24 cellular contexts compared by ENCODE assay signal in the genomic region with DNA sequence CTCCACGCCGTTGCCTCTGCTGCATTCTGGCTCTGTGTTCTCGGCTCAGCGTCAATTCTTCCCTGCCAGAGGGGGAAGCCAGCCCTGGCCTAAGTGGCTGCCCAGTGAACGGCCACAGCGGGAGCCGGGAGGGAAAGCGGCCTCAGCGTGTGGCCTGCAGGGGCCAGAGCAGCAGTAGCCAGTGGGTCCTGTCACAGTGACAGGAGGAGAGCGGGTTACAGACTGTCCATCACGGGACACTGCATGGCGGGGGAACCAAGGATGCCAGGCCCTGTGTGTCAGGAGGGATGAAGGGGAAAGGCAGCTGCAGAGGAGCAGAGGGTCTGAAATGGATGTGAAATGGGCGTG. TPM values are rescaled to one million over a fixed set of nuclear protein-coding genes. Genes with fewer than 3 reads are reported as not detected.
DNase-seq lines count a peak whose midpoint lies in the region; ATAC-seq and TF ChIP-seq lines count a peak whose summit lies in the region.
"Had no signal": no experiment of that assay in that cellular context is flagged by ENCODE, and none has a peak within 500 bp of the region (broad histone marks: within the 10 kb centered on the region; RNA-seq: fewer than 3 reads in every experiment).

No MANE protein-coding gene starts in this region.

- no peaks in the 10 kb centered on the region for H3K36me3 Mint-ChIP-seq in central memory CD8-positive, alpha-beta T cell (ENCODE audit: insufficient read depth)
- peaks cover 1% of the 10 kb centered on the region for H3K36me3 Mint-ChIP-seq in progenitor cell of endocrine pancreas (ENCODE audit: insufficient read depth)

- H3K27ac Mint-ChIP-seq in central memory CD8-positive, alpha-beta T cell (ENCODE audit: low read depth): peak overlapping the region; percentile 50
- H3K27ac Mint-ChIP-seq in progenitor cell of endocrine pancreas: peak overlapping the region; percentile 78

- H3K4me2 ChIP-seq in SK-N-SH: no peak overlapping the region
- H3K4me2 ChIP-seq: BLaER1 treated with 17β-estradiol and CSF1 and Interleukin-3, amounts not matched to agents 10 nM and 100 nM had no signal

- no peak overlapping the region for H3K9ac ChIP-seq in SK-N-SH
- H3K9ac ChIP-seq: BLaER1 treated with 17β-estradiol and CSF1 and Interleukin-3, amounts not matched to agents 10 nM and 100 nM had no signal

- DNase-seq in SK-N-SH (peak; percentile 39), mesenteric fat pad (ENCODE audit: low spot score) (peak; percentile 67), progenitor cell of endocrine pancreas (ENCODE audit: low spot score, unreplicated experiment) (no peak), HCEC 1CT (no peak), GM19238 (ENCODE audit: insufficient read length, low spot score) (no peak)
- DNase-seq in central memory CD8-positive, alpha-beta T cell (ENCODE audit: low spot score in 2 of 2): no peak
- DNase-seq: ACHN; CD4-positive, alpha-beta memory T cell; DMS 273 treated with DMSO at 0.1 percent for 48 hours; DND-41; Kasumi-1; NCI-H1694 treated with DMSO at 0.1 percent for 48 hours; NCI-H2081 treated with DMSO at 0.1 percent for 48 hours; NCI-H2171 treated with DMSO at 0.1 percent for 48 hours; NCI-H446; NCI-H526 had no signal

- no peak for TF ChIP-seq EP300 in SK-N-SH (IDR thresholded peaks at IDR 0.05; ENCODE audit: borderline replicate concordance in 1 of 2, low read depth in 1 of 2, low read length in 1 of 2)

- H3K36me3 ChIP-seq in SK-N-SH (replicated peaks in 1 of 2; ENCODE audit: control insufficient read depth in 1 of 2, insufficient read depth in 2 of 2, low read length in 1 of 2): no peaks in the 10 kb centered on the region

- ATAC-seq in SK-N-SH treated with all-trans-retinoic acid at 6 μM for 48 hours: no peak
- ATAC-seq in central memory CD8-positive, alpha-beta T cell (replicated peaks; ENCODE audit: extremely low read depth, poor library complexity, severe bottlenecking): no peak
- ATAC-seq in GM18498 (IDR thresholded peaks at IDR 0.05; ENCODE audit: unreplicated experiment): no peak
- ATAC-seq: GM12878, HCT116 had no signal

- H3K9me2 ChIP-seq in SK-N-SH: no peaks in the 10 kb centered on the region

- no peaks in the 10 kb centered on the region for H4K20me1 ChIP-seq in SK-N-SH (ENCODE audit: insufficient read depth)

- POLR2A ChIA-PET in SK-N-SH (lab: Yijun Ruan, JAX): no interaction called here

- CTCF ChIA-PET in SK-N-SH (lab: Yijun Ruan, JAX): interaction anchor here (1.4 kb wide), 1 partner anchor 60 kb away, joined by 4 read pairs; no protein-coding TSS in a partner anchor

- H3K9me3 Mint-ChIP-seq in central memory CD8-positive, alpha-beta T cell: no peaks in the 10 kb centered on the region
- H3K9me3 Mint-ChIP-seq in progenitor cell of endocrine pancreas (ENCODE audit: low read depth): no peaks in the 10 kb centered on the region

- no peak for TF ChIP-seq RAD21 in SK-N-SH (IDR thresholded peaks at IDR 0.05; ENCODE audit: low read length)

- no peaks in the 10 kb centered on the region for H3K27me3 Mint-ChIP-seq in central memory CD8-positive, alpha-beta T cell
- no peaks in the 10 kb centered on the region for H3K27me3 Mint-ChIP-seq in progenitor cell of endocrine pancreas
- H3K27me3 Mint-ChIP-seq: CD4-positive, alpha-beta memory T cell had no signal

- H3K4me3 Mint-ChIP-seq in central memory CD8-positive, alpha-beta T cell: no peak overlapping the region
- H3K4me3 Mint-ChIP-seq in progenitor cell of endocrine pancreas (ENCODE audit: low read depth): no peak overlapping the region
- H3K4me3 Mint-ChIP-seq: CD4-positive, alpha-beta memory T cell had no signal

- no peak overlapping the region for H3K4me3 ChIP-seq in SK-N-SH (ENCODE audit: low read depth in 2 of 2, low read length in 1 of 2)
- H3K4me3 ChIP-seq: BLaER1 treated with 17β-estradiol and CSF1 and Interleukin-3, amounts not matched to agents 10 nM and 100 nM; GM12878; Peyer's patch had no signal

- H3K79me2 ChIP-seq in SK-N-SH (ENCODE audit: insufficient read depth): no peaks in the 10 kb centered on the region

- H3K4me1 ChIP-seq in SK-N-SH (ENCODE audit: control insufficient read depth in 1 of 2, insufficient read depth in 2 of 2, low read depth in 1 of 2, low read length in 1 of 2): peaks cover 0 to 21% of the 10 kb centered on the region in 2 experiments; a peak in 1 of 4 replicates
- H3K4me1 ChIP-seq: Peyer's patch had no signal

- no peaks in the 10 kb centered on the region for H3K9me3 ChIP-seq in SK-N-SH
- H3K9me3 ChIP-seq: BLaER1 treated with 17β-estradiol and CSF1 and Interleukin-3, amounts not matched to agents 10 nM and 100 nM; Caco-2; Peyer's patch had no signal

- no peak overlapping the region for H2AFZ ChIP-seq in SK-N-SH (ENCODE audit: low read depth)

- 0 out of 2 replicates have a peak, but pooled peaks cover 5% of the 10 kb centered on the region for H3K27me3 ChIP-seq in SK-N-SH (ENCODE audit: insufficient read depth)
- H3K27me3 ChIP-seq: BLaER1 treated with 17β-estradiol and CSF1 and Interleukin-3, amounts not matched to agents 10 nM and 100 nM; Peyer's patch had no signal

- H3K4me1 Mint-ChIP-seq in central memory CD8-positive, alpha-beta T cell: no peaks in the 10 kb centered on the region
- peaks cover 2% of the 10 kb centered on the region for H3K4me1 Mint-ChIP-seq in progenitor cell of endocrine pancreas (ENCODE audit: low read depth)
- H3K4me1 Mint-ChIP-seq: CD4-positive, alpha-beta memory T cell had no signal

- no peaks in the 10 kb centered on the region for H3F3A ChIP-seq in SK-N-SH (replicated peaks; ENCODE audit: insufficient read depth)

- 91% methylated on average over 13 of the region's 13 CpGs for WGBS in SK-N-SH (ENCODE audit: low lambda C conversion rate)

- TF ChIP-seq CTCF in SK-N-SH (IDR thresholded peaks at IDR 0.05) (no peak), progenitor cell of endocrine pancreas (IDR thresholded peaks at IDR 0.05; ENCODE audit: unreplicated experiment) (no peak)

- H3K27ac ChIP-seq in SK-N-SH (ENCODE audit: low read depth in 2 of 2, low read length in 1 of 2): no peak overlapping the region
- H3K27ac ChIP-seq: 22Rv1; BLaER1 treated with 17β-estradiol and CSF1 and Interleukin-3, amounts not matched to agents 10 nM and 100 nM; Peyer's patch had no signal

TF ChIP-seq in SK-N-SH, 30 proteins besides CTCF, POLR2A, EP300 and RAD21 (continues in another document):
- TF ChIP-seq, protein P1, sequence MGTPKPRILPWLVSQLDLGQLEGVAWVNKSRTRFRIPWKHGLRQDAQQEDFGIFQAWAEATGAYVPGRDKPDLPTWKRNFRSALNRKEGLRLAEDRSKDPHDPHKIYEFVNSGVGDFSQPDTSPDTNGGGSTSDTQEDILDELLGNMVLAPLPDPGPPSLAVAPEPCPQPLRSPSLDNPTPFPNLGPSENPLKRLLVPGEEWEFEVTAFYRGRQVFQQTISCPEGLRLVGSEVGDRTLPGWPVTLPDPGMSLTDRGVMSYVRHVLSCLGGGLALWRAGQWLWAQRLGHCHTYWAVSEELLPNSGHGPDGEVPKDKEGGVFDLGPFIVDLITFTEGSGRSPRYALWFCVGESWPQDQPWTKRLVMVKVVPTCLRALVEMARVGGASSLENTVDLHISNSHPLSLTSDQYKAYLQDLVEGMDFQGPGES (IDR thresholded peaks at IDR 0.05; ENCODE audit: low read depth, low read length): no peak
- TF ChIP-seq ELF1 (IDR thresholded peaks at IDR 0.05) (no peak), FOXJ3 (CRISPR knock-in tag; IDR thresholded peaks at IDR 0.05) (no peak), RFX5 (IDR thresholded peaks at IDR 0.05; ENCODE audit: low read length) (no peak), JUND (IDR thresholded peaks at IDR 0.05) (no peak), RCOR1 (IDR thresholded peaks at IDR 0.05; ENCODE audit: low read length) (no peak)
- TF ChIP-seq, protein P2, sequence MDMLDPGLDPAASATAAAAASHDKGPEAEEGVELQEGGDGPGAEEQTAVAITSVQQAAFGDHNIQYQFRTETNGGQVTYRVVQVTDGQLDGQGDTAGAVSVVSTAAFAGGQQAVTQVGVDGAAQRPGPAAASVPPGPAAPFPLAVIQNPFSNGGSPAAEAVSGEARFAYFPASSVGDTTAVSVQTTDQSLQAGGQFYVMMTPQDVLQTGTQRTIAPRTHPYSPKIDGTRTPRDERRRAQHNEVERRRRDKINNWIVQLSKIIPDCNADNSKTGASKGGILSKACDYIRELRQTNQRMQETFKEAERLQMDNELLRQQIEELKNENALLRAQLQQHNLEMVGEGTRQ (IDR thresholded peaks at IDR 0.05; ENCODE audit: borderline replicate concordance, low read depth, low read length): no peak

TF ChIP-seq in SK-N-SH treated with all-trans-retinoic acid at 6 μM for 48 hours, 23 proteins besides CTCF, POLR2A, EP300 and RAD21 (continues in another document):
- TF ChIP-seq, protein P3, sequence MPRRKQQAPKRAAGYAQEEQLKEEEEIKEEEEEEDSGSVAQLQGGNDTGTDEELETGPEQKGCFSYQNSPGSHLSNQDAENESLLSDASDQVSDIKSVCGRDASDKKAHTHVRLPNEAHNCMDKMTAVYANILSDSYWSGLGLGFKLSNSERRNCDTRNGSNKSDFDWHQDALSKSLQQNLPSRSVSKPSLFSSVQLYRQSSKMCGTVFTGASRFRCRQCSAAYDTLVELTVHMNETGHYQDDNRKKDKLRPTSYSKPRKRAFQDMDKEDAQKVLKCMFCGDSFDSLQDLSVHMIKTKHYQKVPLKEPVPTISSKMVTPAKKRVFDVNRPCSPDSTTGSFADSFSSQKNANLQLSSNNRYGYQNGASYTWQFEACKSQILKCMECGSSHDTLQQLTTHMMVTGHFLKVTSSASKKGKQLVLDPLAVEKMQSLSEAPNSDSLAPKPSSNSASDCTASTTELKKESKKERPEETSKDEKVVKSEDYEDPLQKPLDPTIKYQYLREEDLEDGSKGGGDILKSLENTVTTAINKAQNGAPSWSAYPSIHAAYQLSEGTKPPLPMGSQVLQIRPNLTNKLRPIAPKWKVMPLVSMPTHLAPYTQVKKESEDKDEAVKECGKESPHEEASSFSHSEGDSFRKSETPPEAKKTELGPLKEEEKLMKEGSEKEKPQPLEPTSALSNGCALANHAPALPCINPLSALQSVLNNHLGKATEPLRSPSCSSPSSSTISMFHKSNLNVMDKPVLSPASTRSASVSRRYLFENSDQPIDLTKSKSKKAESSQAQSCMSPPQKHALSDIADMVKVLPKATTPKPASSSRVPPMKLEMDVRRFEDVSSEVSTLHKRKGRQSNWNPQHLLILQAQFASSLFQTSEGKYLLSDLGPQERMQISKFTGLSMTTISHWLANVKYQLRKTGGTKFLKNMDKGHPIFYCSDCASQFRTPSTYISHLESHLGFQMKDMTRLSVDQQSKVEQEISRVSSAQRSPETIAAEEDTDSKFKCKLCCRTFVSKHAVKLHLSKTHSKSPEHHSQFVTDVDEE (CRISPR knock-in tag; IDR thresholded peaks at IDR 0.05): no peak
- no peak for TF ChIP-seq CSDC2 (CRISPR knock-in tag; IDR thresholded peaks at IDR 0.05)
- no peak for TF ChIP-seq TOX (CRISPR knock-in tag; IDR thresholded peaks at IDR 0.05; ENCODE audit: borderline replicate concordance)

RNA-seq across cellular contexts. Expression of a gene that starts 39.7 kb away (rescaled TPM):
- 308 and 325 TPM in 2 replicates for polyA plus RNA-seq in SK-N-SH (2012; rRNA removed)
- polyA plus RNA-seq in SK-N-SH (2012; cell fraction: cytosol; rRNA removed): 403 and 455 TPM in 2 replicates
- 95.0 and 163 TPM in 2 replicates for polyA plus RNA-seq in SK-N-SH (2012; cell fraction: nucleus; rRNA removed)
- total RNA-seq in mesenteric fat pad (157 TPM), progenitor cell of endocrine pancreas (248 and 249 TPM in 2 replicates)

RNA-seq across cellular contexts. Expression of a gene that starts 51.4 kb away (rescaled TPM):
- polyA plus RNA-seq in SK-N-SH (2012; rRNA removed): 0.06 and 0.12 TPM in 2 replicates
- 0.10 and 0.15 TPM in 2 replicates for polyA plus RNA-seq in SK-N-SH (2012; cell fraction: cytosol; rRNA removed)
- 0.08 and 0.45 TPM in 2 replicates for polyA plus RNA-seq in SK-N-SH (2012; cell fraction: nucleus; rRNA removed)
- 1.4 TPM for total RNA-seq in mesenteric fat pad
- 0.19 and 0.36 TPM in 2 replicates for total RNA-seq in progenitor cell of endocrine pancreas
- total RNA-seq: CD4-positive, alpha-beta memory T cell had no signal

Comparison
In these comparisons a context has a peak if more than half of its experiments do, and no peak if none do; other contexts are left out.
1. DNase-seq: peak in SK-N-SH (single experiment) and mesenteric fat pad (single experiment); none in central memory CD8-positive, alpha-beta T cell (0 of 2), progenitor cell of endocrine pancreas (single experiment), HCEC 1CT (single experiment) and GM19238 (single experiment).